ENCODE assay signal across 9 cellular contexts in genomic region chr1:225454067-225454618, GRCh38. TPM values are rescaled to one million over a fixed set of nuclear protein-coding genes. Genes with fewer than 3 reads are reported as not detected.
DNase-seq lines count a peak whose midpoint lies in the region; ATAC-seq, FAIRE-seq and TF ChIP-seq lines count a peak whose summit lies in the region.
"Had no signal": no experiment of that assay in that cellular context is flagged by ENCODE, and none has a peak within 500 bp of the region (broad histone marks: within the 10 kb centered on the region; RNA-seq: fewer than 3 reads in every experiment).

No MANE protein-coding gene starts in this region.

- no peaks in the 10 kb centered on the region for H3K9me3 Mint-ChIP-seq in CD4-positive, alpha-beta T cell
- H3K9me3 Mint-ChIP-seq in CD8-positive, alpha-beta memory T cell: no peaks in the 10 kb centered on the region

- no peaks in the 10 kb centered on the region for H3K9me3 ChIP-seq in A549
- H3K9me3 ChIP-seq in PC-3 (ENCODE audit: low read length): no peaks in the 10 kb centered on the region
- H3K9me3 ChIP-seq in CD4-positive, alpha-beta T cell (ENCODE audit: control insufficient read depth, low read length): no peaks in the 10 kb centered on the region
- H3K9me3 ChIP-seq in CD8-positive, alpha-beta memory T cell (ENCODE audit: low read length): no peaks in the 10 kb centered on the region

- no peaks in the 10 kb centered on the region for H3K9me2 ChIP-seq in PC-3 (replicated peaks; ENCODE audit: low read length)

- no peak for TF ChIP-seq EP300 in A549 (IDR thresholded peaks at IDR 0.05)

- H3K4me3 ChIP-seq in A549 (no peak overlapping the region; the same call in 2 of the 3 replicates), PC-3 (ENCODE audit: low read length) (peak overlapping the region; percentile 48), fibroblast of villous mesenchyme (ENCODE audit: low read depth, low read length) (no peak overlapping the region)
- H3K4me3 ChIP-seq in CD8-positive, alpha-beta memory T cell (ENCODE audit: low read length): no peak overlapping the region

- no peak overlapping the region for H2AFZ ChIP-seq in PC-3 (ENCODE audit: low read length)

- FAIRE-seq in A549 (lab: Jason Lieb, UNC): peak; percentile 28
- FAIRE-seq in H54 (lab: Jason Lieb, UNC): no peak

- no peaks in the 10 kb centered on the region for H3K79me2 ChIP-seq in PC-3 (ENCODE audit: low read length)

- ATAC-seq in A549 (peak; percentile 70 to 71), HG03060 (IDR thresholded peaks at IDR 0.05; ENCODE audit: low read depth, unreplicated experiment) (peak; percentile 13), PC-3 (peak; percentile 60)
- ATAC-seq in CD4-positive, alpha-beta T cell (ENCODE audit: poor library complexity): no peak

- H3K4me3 Mint-ChIP-seq in CD4-positive, alpha-beta T cell: no peak overlapping the region
- H3K4me3 Mint-ChIP-seq in CD8-positive, alpha-beta memory T cell: no peak overlapping the region

- H3K27me3 Mint-ChIP-seq in CD4-positive, alpha-beta T cell: no peaks in the 10 kb centered on the region
- H3K27me3 Mint-ChIP-seq in CD8-positive, alpha-beta memory T cell: no peaks in the 10 kb centered on the region

- H3K4me1 Mint-ChIP-seq in CD4-positive, alpha-beta T cell (ENCODE audit: low read depth): peaks cover 19% of the 10 kb centered on the region
- peaks cover 26 to 39% (median 27%) of the 10 kb centered on the region in 3 donors for H3K4me1 Mint-ChIP-seq in CD8-positive, alpha-beta memory T cell

- H3K36me3 Mint-ChIP-seq in CD4-positive, alpha-beta T cell (ENCODE audit: low read depth): no peaks in the 10 kb centered on the region
- no peaks in the 10 kb centered on the region for H3K36me3 Mint-ChIP-seq in CD8-positive, alpha-beta memory T cell

- H3K27ac ChIP-seq in A549: peak overlapping the region; percentile 49 to 60; a peak in 4 of 6 replicates
- peak overlapping the region; percentile 94 for H3K27ac ChIP-seq in PC-3 (ENCODE audit: low read length)
- H3K27ac ChIP-seq in CD4-positive, alpha-beta T cell (ENCODE audit: low read depth, low read length): no peak overlapping the region
- H3K27ac ChIP-seq in CD8-positive, alpha-beta memory T cell (ENCODE audit: low read depth, low read length): no peak overlapping the region

- TF ChIP-seq CTCF in A549 (IDR thresholded peaks at IDR 0.05): no peak
- TF ChIP-seq CTCF in PC-3 (conservative IDR thresholded peaks at IDR 0.05; ENCODE audit: low read depth, low read length): no peak
- no peak for TF ChIP-seq CTCF in fibroblast of villous mesenchyme (IDR thresholded peaks at IDR 0.05; ENCODE audit: insufficient read depth, low read depth, low read length)
- TF ChIP-seq CTCF in CD4-positive, alpha-beta T cell (IDR thresholded peaks at IDR 0.05): no peak

- no peak for TF ChIP-seq RAD21 in A549 (conservative IDR thresholded peaks at IDR 0.05 in 1 of 2, IDR thresholded peaks at IDR 0.05 in 1 of 2)

- POLR2A ChIA-PET in A549 (lab: Yijun Ruan, JAX): no interaction called here
- POLR2A ChIA-PET in PC-3 (lab: Charles Lee; ENCODE audit: unreplicated experiment): no interaction called here
- POLR2A ChIA-PET in CD4-positive, alpha-beta T cell (lab: Charles Lee): interaction anchor here (1.9 kb wide), 1 partner anchor 9 kb away, joined by 10 read pairs; no protein-coding TSS in a partner anchor
- POLR2A ChIA-PET in CD8-positive, alpha-beta memory T cell (lab: Charles Lee): interaction anchor here (1.3 kb wide), 1 partner anchor 13 kb away, joined by 3 read pairs; no protein-coding TSS in a partner anchor

- H3K27ac Mint-ChIP-seq in CD4-positive, alpha-beta T cell: no peak overlapping the region
- H3K27ac Mint-ChIP-seq in CD8-positive, alpha-beta memory T cell: peak overlapping the region in 4 of 8 donors; percentile 52 to 80 (median 76)

- H3F3A ChIP-seq in PC-3 (ENCODE audit: low read length, unreplicated experiment): peaks cover 4% of the 10 kb centered on the region

- TF ChIP-seq POLR2A in A549 (IDR thresholded peaks at IDR 0.05; ENCODE audit: low read length) (no peak), H54 (IDR thresholded peaks at IDR 0.05; ENCODE audit: low read depth, low read length) (no peak)

- no peaks in the 10 kb centered on the region for H3K27me3 ChIP-seq in PC-3 (ENCODE audit: low read length)
- H3K27me3 ChIP-seq in CD4-positive, alpha-beta T cell (ENCODE audit: control insufficient read depth, insufficient read depth, low read length): no peaks in the 10 kb centered on the region
- H3K27me3 ChIP-seq in CD8-positive, alpha-beta memory T cell (ENCODE audit: insufficient read depth, low read length, poor library complexity, severe bottlenecking): no peaks in the 10 kb centered on the region

- 1% methylated on average over 4 of the region's 4 CpGs for WGBS in A549 (ENCODE audit: missing lambda C conversion rate)

- intact Hi-C loops in PC-3 (cut with micrococcal nuclease): no loop called here
- intact Hi-C loops in CD4-positive, alpha-beta T cell (cut with DNase I, micrococcal nuclease): no loop called here

- CTCF ChIA-PET in A549 (lab: Yijun Ruan, JAX): interaction anchor here (0.9 to 13.1 kb wide), 6 partner anchors 9 to 478 kb away, joined by 3 to 138 read pairs (median 4); no protein-coding TSS in a partner anchor
- CTCF ChIA-PET in PC-3 (lab: Charles Lee): interaction anchor here (0.6 kb wide), 1 partner anchor 395 kb away, joined by 6 read pairs; no protein-coding TSS in a partner anchor
- CTCF ChIA-PET in CD4-positive, alpha-beta T cell (lab: Charles Lee): interaction anchor here (1.1 to 1.6 kb wide), 2 partner anchors 20 to 27 kb away, joined by 3 to 4 read pairs; no protein-coding TSS in a partner anchor
- CTCF ChIA-PET in CD8-positive, alpha-beta memory T cell (lab: Charles Lee): interaction anchor here (0.6 to 1.0 kb wide), 2 partner anchors 9 to 10 kb away, joined by 3 read pairs; no protein-coding TSS in a partner anchor

- no peaks in the 10 kb centered on the region for H3K36me3 ChIP-seq in PC-3 (ENCODE audit: low read depth, low read length)
- no peaks in the 10 kb centered on the region for H3K36me3 ChIP-seq in CD8-positive, alpha-beta memory T cell (ENCODE audit: insufficient read depth, low read length)

- peak overlapping the region; percentile 66 for H3K9ac ChIP-seq in PC-3 (ENCODE audit: low read length)

- DNase-seq in A549 (ENCODE audit: low read depth in 1 of 2, low spot score in 1 of 2) (peak in 1 of 2 experiments; percentile 71), PC-3 (peak; percentile 92), fibroblast of villous mesenchyme (ENCODE audit: low read depth) (peak; percentile 70), H54 (ENCODE audit: insufficient read length, low spot score) (no peak), 8988T (no peak)
- no peak for DNase-seq in CD4-positive, alpha-beta T cell
- DNase-seq in CD8-positive, alpha-beta memory T cell: no peak
- DNase-seq: DND-41 had no signal

- BruUV-seq in PC-3 (replicated peaks; lab: Mats Ljungman, UMichigan): no TSS peak

- H3K4me2 ChIP-seq in A549 (peak overlapping the region; percentile 83), PC-3 (ENCODE audit: low read length) (peak overlapping the region; percentile 80)

- H4K20me1 ChIP-seq in PC-3 (ENCODE audit: low read length): no peaks in the 10 kb centered on the region

- H3K4me1 ChIP-seq in A549 (peaks cover 37% of the 10 kb centered on the region), PC-3 (ENCODE audit: insufficient read depth, low read length) (peaks cover 59% of the 10 kb centered on the region)
- H3K4me1 ChIP-seq in CD8-positive, alpha-beta memory T cell (ENCODE audit: insufficient read depth, low read length): no peaks in the 10 kb centered on the region

TF ChIP-seq in A549, 52 proteins besides CTCF, POLR2A, EP300 and RAD21:
- TF ChIP-seq ZFP36 (IDR thresholded peaks at IDR 0.05; ENCODE audit: borderline replicate concordance, partially characterized antibody): no peak
- no peak for TF ChIP-seq ESRRA (IDR thresholded peaks at IDR 0.05; ENCODE audit: borderline replicate concordance, low read length)
- TF ChIP-seq CHD2 (IDR thresholded peaks at IDR 0.05; ENCODE audit: low read length, partially characterized antibody): no peak
- TF ChIP-seq BCL3 (IDR thresholded peaks at IDR 0.05): peak; percentile 35; the same call in 1 of the 3 replicates
- no peak for TF ChIP-seq ZC3H11A (IDR thresholded peaks at IDR 0.05)
- no peak for TF ChIP-seq MAX (IDR thresholded peaks at IDR 0.05)
- peak; percentile 75 to 89; a peak in 3 of 4 replicates for TF ChIP-seq CEBPB (IDR thresholded peaks at IDR 0.05)
- no peak for TF ChIP-seq FOSL2 (IDR thresholded peaks at IDR 0.05)
- peak; percentile 67 for TF ChIP-seq FOSL2 (CRISPR knock-in tag; IDR thresholded peaks at IDR 0.05)
- TF ChIP-seq JUN (IDR thresholded peaks at IDR 0.05): peak; percentile 30 to 36; a peak in 1 of 5 replicates
- TF ChIP-seq JUNB (IDR thresholded peaks at IDR 0.05): peak; percentile 53; the same call in 1 of the 2 replicates
- TF ChIP-seq TFCP2L1 (CRISPR knock-in tag; IDR thresholded peaks at IDR 0.05): no peak
- TF ChIP-seq BHLHE40 (IDR thresholded peaks at IDR 0.05; ENCODE audit: low read depth, low read length): no peak
- no peak for TF ChIP-seq ZNF302 (CRISPR knock-in tag; IDR thresholded peaks at IDR 0.05)

RNA-seq across cellular contexts. Expression of gene LBR, which starts 26.3 kb away (rescaled TPM):
- polyA plus RNA-seq in A549 (2011; rRNA removed): 54.6 and 68.7 TPM in 2 replicates
- polyA plus RNA-seq in A549 (2012; cell fraction: cytosol; rRNA removed): 20.9 and 26.8 TPM in 2 replicates
- polyA plus RNA-seq in A549 (2012; cell fraction: nucleus; rRNA removed): 26.0 and 49.8 TPM in 2 replicates
- 39.2 to 40.8 TPM (median 39.8 TPM) in 3 replicates for polyA plus RNA-seq in A549 (2017; fragmentation: RNase III; extraction: RNeasy Plus Mini Kit Qiagen cat#74134 plus additional on column Dnase treatment)
- 50.6 and 60.7 TPM in 2 replicates for polyA minus RNA-seq in A549 (2011; rRNA and poly(A)+ RNA removed)
- total RNA-seq in PC-3 (2014; rRNA removed): 35.1 and 42.0 TPM in 2 replicates
- 38.7 and 55.7 TPM in 2 replicates for total RNA-seq in fibroblast of villous mesenchyme
- total RNA-seq in CD4-positive, alpha-beta T cell: 100 to 1,000 TPM; 118 to 129 TPM
- total RNA-seq in CD8-positive, alpha-beta memory T cell: 100 to 1,000 TPM; 125 to 132 TPM
- 110 TPM for polyA plus RNA-seq in CD8-positive, alpha-beta memory T cell

Comparison
In these comparisons a context has a peak if more than half of its experiments do, and no peak if none do; other contexts are left out.
1. DNase-seq: peak in PC-3 (single experiment) and fibroblast of villous mesenchyme (single experiment); none in H54 (single experiment), 8988T (single experiment), CD4-positive, alpha-beta T cell (0 of 10) and CD8-positive, alpha-beta memory T cell (0 of 5).
2. H3K27ac ChIP-seq: peak in A549 (2 of 2) and PC-3 (single experiment); none in CD4-positive, alpha-beta T cell (single experiment) and CD8-positive, alpha-beta memory T cell (single experiment).
3. POLR2A ChIA-PET loops: an anchor here in CD4-positive, alpha-beta T cell (1.9 kb wide) and CD8-positive, alpha-beta memory T cell (1.3 kb wide); none called in A549 and PC-3.